Comparison of ENCODE assay signal across 31 cellular contexts in genomic region chr14:97723321-97723720, GRCh38.
DNase-seq lines count a peak whose midpoint lies in the region; ATAC-seq and TF ChIP-seq lines count a peak whose summit lies in the region.
"Had no signal": no experiment of that assay in that cellular context is flagged by ENCODE, and none has a peak within 500 bp of the region (broad histone marks: within the 10 kb centered on the region; RNA-seq: fewer than 3 reads in every experiment).

No MANE protein-coding gene starts in this region.

- TF ChIP-seq CTCF in mesothelial cell of epicardium (IDR thresholded peaks at IDR 0.05; ENCODE audit: unreplicated experiment) (no peak), MCF 10A (IDR thresholded peaks at IDR 0.05; ENCODE audit: unreplicated experiment) (no peak)

- H3K9me3 ChIP-seq in CD8-positive, alpha-beta memory T cell (ENCODE audit: low read length) = no peaks in the 10 kb centered on the region
- H3K9me3 ChIP-seq: esophagus squamous epithelium, HAP-1, prostate gland, SK-N-SH had no signal

- peaks cover 74% of the 10 kb centered on the region for H3K4me1 ChIP-seq in CD8-positive, alpha-beta memory T cell (ENCODE audit: insufficient read depth, low read length)
- H3K4me1 ChIP-seq: adrenal gland, body of pancreas, esophagus squamous epithelium, foreskin keratinocyte, HAP-1, heart left ventricle, prostate gland had no signal

- POLR2A ChIA-PET in activated CD4-positive, alpha-beta memory T cell treated with anti-CD3 and anti-CD28 coated beads, Interleukin-2, amount 10 ng/mL, durations not matched to agents 7 days and 5 days (lab: Charles Lee) = interaction anchor here (2.1 to 4.8 kb wide), 2 partner anchors 17 to 254 kb away, joined by 16 to 67 read pairs; no protein-coding TSS in a partner anchor
- POLR2A ChIA-PET in activated CD4-positive, alpha-beta memory T cell treated with anti-CD3 and anti-CD28 coated beads for 36 hours (lab: Charles Lee) = interaction anchor here (1.0 kb wide), 1 partner anchor 10 kb away, joined by 3 read pairs; no protein-coding TSS in a partner anchor
- POLR2A ChIA-PET in CD8-positive, alpha-beta memory T cell (lab: Charles Lee) = interaction anchor here (0.9 to 1.3 kb wide), 2 partner anchors 15 to 49 kb away, joined by 4 to 5 read pairs; no protein-coding TSS in a partner anchor
- POLR2A ChIA-PET in naive thymus-derived CD8-positive, alpha-beta T cell (lab: Charles Lee) = interaction anchor here (1.0 to 3.9 kb wide), 9 partner anchors 11 to 412 kb away, joined by 3 to 28 read pairs (median 4); no protein-coding TSS in a partner anchor
- POLR2A ChIA-PET in MCF 10A (lab: Yijun Ruan, JAX) = interaction anchor here (0.6 kb wide), 1 partner anchor 94 kb away, joined by 4 read pairs; no protein-coding TSS in a partner anchor

- no peak overlapping the region for H3K4me3 Mint-ChIP-seq in activated CD4-positive, alpha-beta memory T cell treated with anti-CD3 and anti-CD28 coated beads, Interleukin-2, amount 10 ng/mL, durations not matched to agents 7 days and 5 days
- no peak overlapping the region for H3K4me3 Mint-ChIP-seq in activated CD4-positive, alpha-beta memory T cell treated with anti-CD3 and anti-CD28 coated beads for 36 hours
- H3K4me3 Mint-ChIP-seq in CD8-positive, alpha-beta memory T cell = peak overlapping the region; percentile 30 to 82 (median 51)
- H3K4me3 Mint-ChIP-seq in activated T-helper 17 cell treated with anti-CD3 and anti-CD28 coated beads, Interleukin-2, amount 50 U/mL, for 72 hours = peak overlapping the region; percentile 74
- peak overlapping the region; percentile 61 to 92 (median 85) for H3K4me3 Mint-ChIP-seq in naive thymus-derived CD8-positive, alpha-beta T cell
- H3K4me3 Mint-ChIP-seq in mesothelial cell of epicardium (no peak overlapping the region), MCF 10A (ENCODE audit: unreplicated experiment) (no peak overlapping the region)
- H3K4me3 Mint-ChIP-seq: type B pancreatic cell had no signal

- H3K27me3 ChIP-seq in CD8-positive, alpha-beta memory T cell (ENCODE audit: insufficient read depth, low read length, poor library complexity, severe bottlenecking) = no peaks in the 10 kb centered on the region
- H3K27me3 ChIP-seq: adrenal gland, body of pancreas, foreskin keratinocyte, heart left ventricle had no signal

- intact Hi-C loops in activated CD4-positive, alpha-beta memory T cell treated with anti-CD3 and anti-CD28 coated beads for 36 hours (cut with micrococcal nuclease) = loop anchor here (5.0 kb wide), 4 partner anchors 101 to 464 kb away; no protein-coding TSS in a partner anchor
- intact Hi-C loops in MCF 10A (cut with micrococcal nuclease) = no loop called here

- no peak overlapping the region for H3K27ac ChIP-seq in CD8-positive, alpha-beta memory T cell (ENCODE audit: low read depth, low read length)
- H3K27ac ChIP-seq: adrenal gland, body of pancreas, dorsolateral prefrontal cortex, foreskin keratinocyte, PC-9, prostate gland had no signal

- H3K4me1 Mint-ChIP-seq in activated CD4-positive, alpha-beta memory T cell treated with anti-CD3 and anti-CD28 coated beads, Interleukin-2, amount 10 ng/mL, durations not matched to agents 7 days and 5 days = peaks cover 67% of the 10 kb centered on the region
- H3K4me1 Mint-ChIP-seq in activated CD4-positive, alpha-beta memory T cell treated with anti-CD3 and anti-CD28 coated beads for 36 hours (ENCODE audit: low read depth) = peaks cover 58% of the 10 kb centered on the region
- peaks cover 69 to 90% (median 86%) of the 10 kb centered on the region in 3 donors for H3K4me1 Mint-ChIP-seq in CD8-positive, alpha-beta memory T cell
- H3K4me1 Mint-ChIP-seq in activated T-helper 17 cell treated with anti-CD3 and anti-CD28 coated beads, Interleukin-2, amount 50 U/mL, for 72 hours = peaks cover 58% of the 10 kb centered on the region
- peaks cover 49 to 93% (median 86%) of the 10 kb centered on the region in 4 donors for H3K4me1 Mint-ChIP-seq in naive thymus-derived CD8-positive, alpha-beta T cell
- H3K4me1 Mint-ChIP-seq in mesothelial cell of epicardium (no peaks in the 10 kb centered on the region), MCF 10A (ENCODE audit: insufficient read depth, unreplicated experiment) (peaks cover 8% of the 10 kb centered on the region)

- no peaks in the 10 kb centered on the region for H3K36me3 ChIP-seq in CD8-positive, alpha-beta memory T cell (ENCODE audit: insufficient read depth, low read length)
- H3K36me3 ChIP-seq: adrenal gland, esophagus squamous epithelium, HAP-1, heart left ventricle, prostate gland had no signal

- no peak for DNase-seq in activated CD4-positive, alpha-beta memory T cell treated with anti-CD3 and anti-CD28 coated beads, Interleukin-2, amount 10 ng/mL, durations not matched to agents 7 days and 5 days
- DNase-seq in activated CD4-positive, alpha-beta memory T cell treated with anti-CD3 and anti-CD28 coated beads for 36 hours = no peak
- peak in 1 of 5 donors; percentile 38 for DNase-seq in CD8-positive, alpha-beta memory T cell
- peak in 4 of 10 donors; percentile 23 to 48 (median 26) for DNase-seq in naive thymus-derived CD8-positive, alpha-beta T cell
- DNase-seq in mesothelial cell of epicardium (ENCODE audit: low spot score in 2 of 2, unreplicated experiment in 2 of 2) (no peak), MCF 10A (ENCODE audit: unreplicated experiment) (no peak), NCI-H2196 (lab: John Stamatoyannopoulos, UW; ENCODE audit: unreplicated experiment) (no peak)
- DNase-seq: activated CD8-positive, alpha-beta memory T cell treated with anti-CD3 and anti-CD28 coated beads, Interleukin-2, amount 50 U/mL, for 48 hours; activated effector memory CD4-positive, alpha-beta T cell treated with Interleukin-2 at 50 U/mL for 16 hours; adrenal gland; body of pancreas; dorsolateral prefrontal cortex; esophagus squamous epithelium; foreskin keratinocyte; heart left ventricle; KG1; left ventricle myocardium superior; NCI-H1436; NCI-H2081; NCI-H2227 treated with DMSO at 0.1 percent for 48 hours; NCI-H526; occipital lobe; PC-9; SK-N-SH; substantia nigra had no signal

- ATAC-seq in activated T-helper 17 cell treated with anti-CD3 and anti-CD28 coated beads, Interleukin-2, amount 50 U/mL, for 72 hours (replicated peaks) = no peak
- ATAC-seq in naive thymus-derived CD8-positive, alpha-beta T cell = peak; percentile 22 to 31
- ATAC-seq: body of pancreas, foreskin keratinocyte, heart left ventricle, left ventricle myocardium superior, Right ventricle myocardium inferior, sciatic nerve had no signal

- peak overlapping the region; percentile 94 for H3K27ac Mint-ChIP-seq in activated CD4-positive, alpha-beta memory T cell treated with anti-CD3 and anti-CD28 coated beads, Interleukin-2, amount 10 ng/mL, durations not matched to agents 7 days and 5 days
- H3K27ac Mint-ChIP-seq in activated CD4-positive, alpha-beta memory T cell treated with anti-CD3 and anti-CD28 coated beads for 36 hours = no peak overlapping the region
- peak overlapping the region in 7 of 8 donors; percentile 61 to 94 (median 70) for H3K27ac Mint-ChIP-seq in CD8-positive, alpha-beta memory T cell
- H3K27ac Mint-ChIP-seq in activated T-helper 17 cell treated with anti-CD3 and anti-CD28 coated beads, Interleukin-2, amount 50 U/mL, for 72 hours = peak overlapping the region; percentile 31
- peak overlapping the region; percentile 88 to 100 (median 96) for H3K27ac Mint-ChIP-seq in naive thymus-derived CD8-positive, alpha-beta T cell
- H3K27ac Mint-ChIP-seq in mesothelial cell of epicardium (no peak overlapping the region), MCF 10A (ENCODE audit: low read depth, unreplicated experiment) (no peak overlapping the region)
- H3K27ac Mint-ChIP-seq: type B pancreatic cell had no signal

- peaks cover 10% of the 10 kb centered on the region for H3K9me3 Mint-ChIP-seq in activated CD4-positive, alpha-beta memory T cell treated with anti-CD3 and anti-CD28 coated beads, Interleukin-2, amount 10 ng/mL, durations not matched to agents 7 days and 5 days
- H3K9me3 Mint-ChIP-seq in activated CD4-positive, alpha-beta memory T cell treated with anti-CD3 and anti-CD28 coated beads for 36 hours = peaks cover 6% of the 10 kb centered on the region
- H3K9me3 Mint-ChIP-seq in CD8-positive, alpha-beta memory T cell = no peaks in the 10 kb centered on the region
- peaks cover 3% of the 10 kb centered on the region for H3K9me3 Mint-ChIP-seq in activated T-helper 17 cell treated with anti-CD3 and anti-CD28 coated beads, Interleukin-2, amount 50 U/mL, for 72 hours
- H3K9me3 Mint-ChIP-seq in naive thymus-derived CD8-positive, alpha-beta T cell = peaks cover 0 to 4% (median 0%) of the 10 kb centered on the region in 9 donors
- peaks cover 18% of the 10 kb centered on the region for H3K9me3 Mint-ChIP-seq in mesothelial cell of epicardium
- H3K9me3 Mint-ChIP-seq in MCF 10A (ENCODE audit: unreplicated experiment) = peaks cover 8% of the 10 kb centered on the region

- peaks cover 24% of the 10 kb centered on the region for H3K36me3 Mint-ChIP-seq in activated CD4-positive, alpha-beta memory T cell treated with anti-CD3 and anti-CD28 coated beads, Interleukin-2, amount 10 ng/mL, durations not matched to agents 7 days and 5 days (ENCODE audit: low read depth)
- H3K36me3 Mint-ChIP-seq in activated CD4-positive, alpha-beta memory T cell treated with anti-CD3 and anti-CD28 coated beads for 36 hours = no peaks in the 10 kb centered on the region
- H3K36me3 Mint-ChIP-seq in CD8-positive, alpha-beta memory T cell = peaks cover 3 to 7% (median 4%) of the 10 kb centered on the region in 3 donors
- no peaks in the 10 kb centered on the region for H3K36me3 Mint-ChIP-seq in activated T-helper 17 cell treated with anti-CD3 and anti-CD28 coated beads, Interleukin-2, amount 50 U/mL, for 72 hours (ENCODE audit: low read depth)
- H3K36me3 Mint-ChIP-seq in naive thymus-derived CD8-positive, alpha-beta T cell = no peaks in the 10 kb centered on the region
- no peaks in the 10 kb centered on the region for H3K36me3 Mint-ChIP-seq in mesothelial cell of epicardium
- no peaks in the 10 kb centered on the region for H3K36me3 Mint-ChIP-seq in MCF 10A (ENCODE audit: insufficient read depth, unreplicated experiment)
- H3K36me3 Mint-ChIP-seq: type B pancreatic cell had no signal

- no peaks in the 10 kb centered on the region for H3K27me3 Mint-ChIP-seq in activated CD4-positive, alpha-beta memory T cell treated with anti-CD3 and anti-CD28 coated beads, Interleukin-2, amount 10 ng/mL, durations not matched to agents 7 days and 5 days
- H3K27me3 Mint-ChIP-seq in activated CD4-positive, alpha-beta memory T cell treated with anti-CD3 and anti-CD28 coated beads for 36 hours = no peaks in the 10 kb centered on the region
- no peaks in the 10 kb centered on the region for H3K27me3 Mint-ChIP-seq in CD8-positive, alpha-beta memory T cell
- H3K27me3 Mint-ChIP-seq in activated T-helper 17 cell treated with anti-CD3 and anti-CD28 coated beads, Interleukin-2, amount 50 U/mL, for 72 hours = no peaks in the 10 kb centered on the region
- H3K27me3 Mint-ChIP-seq in naive thymus-derived CD8-positive, alpha-beta T cell = no peaks in the 10 kb centered on the region
- peaks cover 10% of the 10 kb centered on the region for H3K27me3 Mint-ChIP-seq in mesothelial cell of epicardium (ENCODE audit: low read depth)
- no peaks in the 10 kb centered on the region for H3K27me3 Mint-ChIP-seq in MCF 10A (ENCODE audit: insufficient read depth, unreplicated experiment)

- no TSS peak for BruUV-seq in MCF 10A (replicated peaks; lab: Mats Ljungman, UMichigan)

- no peak overlapping the region for H3K4me3 ChIP-seq in CD8-positive, alpha-beta memory T cell (ENCODE audit: low read length)
- H3K4me3 ChIP-seq: adrenal gland, body of pancreas, dorsolateral prefrontal cortex, esophagus squamous epithelium, HAP-1, heart left ventricle, PC-9, prostate gland had no signal

- CTCF ChIA-PET in activated CD4-positive, alpha-beta memory T cell treated with anti-CD3 and anti-CD28 coated beads, Interleukin-2, amount 10 ng/mL, durations not matched to agents 7 days and 5 days (lab: Charles Lee) = no interaction called here
- CTCF ChIA-PET in activated CD4-positive, alpha-beta memory T cell treated with anti-CD3 and anti-CD28 coated beads for 36 hours (lab: Charles Lee) = no interaction called here
- CTCF ChIA-PET in CD8-positive, alpha-beta memory T cell (lab: Charles Lee) = no interaction called here
- CTCF ChIA-PET in MCF 10A (lab: Yijun Ruan, JAX) = no interaction called here

Comparison
In these comparisons a context has a peak if more than half of its experiments do, and no peak if none do; other contexts are left out.
1. H3K27ac Mint-ChIP-seq: peak in activated CD4-positive, alpha-beta memory T cell treated with anti-CD3 and anti-CD28 coated beads, Interleukin-2, amount 10 ng/mL, durations not matched to agents 7 days and 5 days (single experiment), CD8-positive, alpha-beta memory T cell (7 of 8), activated T-helper 17 cell treated with anti-CD3 and anti-CD28 coated beads, Interleukin-2, amount 50 U/mL, for 72 hours (single experiment) and naive thymus-derived CD8-positive, alpha-beta T cell (10 of 10); none in activated CD4-positive, alpha-beta memory T cell treated with anti-CD3 and anti-CD28 coated beads for 36 hours (single experiment), mesothelial cell of epicardium (single experiment) and MCF 10A (single experiment).
2. H3K4me3 Mint-ChIP-seq: peak in CD8-positive, alpha-beta memory T cell (7 of 7), activated T-helper 17 cell treated with anti-CD3 and anti-CD28 coated beads, Interleukin-2, amount 50 U/mL, for 72 hours (single experiment) and naive thymus-derived CD8-positive, alpha-beta T cell (10 of 10); none in activated CD4-positive, alpha-beta memory T cell treated with anti-CD3 and anti-CD28 coated beads, Interleukin-2, amount 10 ng/mL, durations not matched to agents 7 days and 5 days (single experiment), activated CD4-positive, alpha-beta memory T cell treated with anti-CD3 and anti-CD28 coated beads for 36 hours (single experiment), mesothelial cell of epicardium (single experiment) and MCF 10A (single experiment).